1 cellular context compared by ENCODE assay signal in genomic region chr1:90716552-90717355, GRCh38.
TF ChIP-seq lines count a peak whose summit lies in the region.

TSS of gene BARHL2 (minus strand) at chr1:90717302. CDS start at chr1:90717195, 107 bp downstream.

TF ChIP-seq in SK-N-SH treated with all-trans-retinoic acid at 6 μM for 48 hours, 23 proteins besides CTCF, POLR2A, EP300 and RAD21 (continued from another document):
- TF ChIP-seq POU6F1 (CRISPR knock-in tag; IDR thresholded peaks at IDR 0.05; ENCODE audit: borderline replicate concordance, low read depth) (no peak), ZFP3 (CRISPR knock-in tag; IDR thresholded peaks at IDR 0.05) (no peak), OSR1 (CRISPR knock-in tag; IDR thresholded peaks at IDR 0.05) (no peak), PPARA (CRISPR knock-in tag; IDR thresholded peaks at IDR 0.05; ENCODE audit: borderline replicate concordance) (no peak), GLIS3 (CRISPR knock-in tag; IDR thresholded peaks at IDR 0.05) (no peak), ESRRG (CRISPR knock-in tag; IDR thresholded peaks at IDR 0.05) (no peak), CSDC2 (CRISPR knock-in tag; IDR thresholded peaks at IDR 0.05) (no peak), ZNF70 (CRISPR knock-in tag; IDR thresholded peaks at IDR 0.05) (no peak), ZNF565 (CRISPR knock-in tag; conservative IDR thresholded peaks at IDR 0.05; ENCODE audit: low read depth) (no peak), CREB5 (CRISPR knock-in tag; IDR thresholded peaks at IDR 0.05; ENCODE audit: low read depth) (no peak), ZNF8 (CRISPR knock-in tag; IDR thresholded peaks at IDR 0.05) (no peak), ZFP30 (CRISPR knock-in tag; IDR thresholded peaks at IDR 0.05) (no peak)
